In the genomic region with DNA sequence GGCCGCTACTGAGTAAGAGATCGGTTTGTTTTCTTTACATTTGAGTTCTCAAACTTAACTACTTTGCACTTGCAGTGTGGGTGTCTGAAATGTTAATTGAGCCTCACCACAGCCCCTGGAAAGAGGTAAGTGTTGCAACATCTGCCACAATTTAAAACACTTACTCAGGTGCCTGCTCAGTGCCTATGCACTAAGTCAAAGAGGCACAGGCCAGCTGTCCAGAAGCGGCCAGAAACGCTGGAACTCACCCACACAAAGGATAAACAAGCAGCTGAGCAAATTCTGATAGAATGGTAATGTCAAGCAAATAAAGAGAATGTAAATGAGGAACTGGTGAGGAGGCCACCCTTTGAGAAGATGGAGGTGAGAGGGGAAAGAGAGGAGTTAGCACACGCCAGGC, we compare ENCODE assay signal across 9 cellular contexts.
DNase-seq lines count a peak whose midpoint lies in the region; ATAC-seq, FAIRE-seq and TF ChIP-seq lines count a peak whose summit lies in the region.
"Had no signal": no experiment of that assay in that cellular context is flagged by ENCODE, and none has a peak within 500 bp of the region (broad histone marks: within the 10 kb centered on the region; RNA-seq: fewer than 3 reads in every experiment).

No MANE protein-coding gene starts in this region.

- CTCF ChIA-PET in activated naive CD4-positive, alpha-beta T cell treated with anti-CD3 and anti-CD28 coated beads, Interleukin-2, amount 10 ng/mL, durations not matched to agents 7 days and 5 days (lab: Charles Lee): no interaction called here
- CTCF ChIA-PET in HepG2 (lab: Yijun Ruan, JAX; ENCODE audit: low intra/inter-chr PET ratio, low total read pairs): no interaction called here

- H3K4me1 ChIP-seq in HepG2 (ENCODE audit: insufficient read depth, low read length) (0 out of 2 replicates have a peak, but pooled peaks cover 11% of the 10 kb centered on the region), upper lobe of left lung (peaks cover 24 to 31% (median 26%) of the 10 kb centered on the region in 4 donors)

- H3K4me1 Mint-ChIP-seq in activated naive CD4-positive, alpha-beta T cell treated with anti-CD3 and anti-CD28 coated beads, Interleukin-2, amount 50 U/mL, for 24 hours: peaks cover 41% of the 10 kb centered on the region
- H3K4me1 Mint-ChIP-seq in activated naive CD4-positive, alpha-beta T cell treated with anti-CD3 and anti-CD28 coated beads, Interleukin-2, amount 10 ng/mL, durations not matched to agents 7 days and 5 days: peaks cover 27% of the 10 kb centered on the region

- in situ Hi-C loops in HepG2 (cut with HindIII; ENCODE audit: extremely low pct_ligation_motif_present, low pct_unique_long_range_greater_than_20kb): no loop called here

- H3K36me3 Mint-ChIP-seq in activated naive CD4-positive, alpha-beta T cell treated with anti-CD3 and anti-CD28 coated beads, Interleukin-2, amount 50 U/mL, for 24 hours: no peaks in the 10 kb centered on the region
- no peaks in the 10 kb centered on the region for H3K36me3 Mint-ChIP-seq in activated naive CD4-positive, alpha-beta T cell treated with anti-CD3 and anti-CD28 coated beads, Interleukin-2, amount 10 ng/mL, durations not matched to agents 7 days and 5 days

- H3K79me2 ChIP-seq in HepG2 (ENCODE audit: insufficient read depth, low read length): no peaks in the 10 kb centered on the region

- H3K27me3 ChIP-seq in HepG2 (ENCODE audit: control insufficient read depth in 1 of 2, insufficient read depth in 2 of 2, low read length in 2 of 2) (peaks cover 0 to 9% of the 10 kb centered on the region in 2 experiments; a peak in 2 of 5 replicates), upper lobe of left lung (no peaks in the 10 kb centered on the region)

- no peak overlapping the region; the same call in 1 of the 2 replicates for H3K4me2 ChIP-seq in HepG2 (ENCODE audit: low read depth, low read length)

- POLR2A ChIA-PET in HepG2 (lab: Yijun Ruan, JAX): no interaction called here

- no peaks in the 10 kb centered on the region for H4K20me1 ChIP-seq in HepG2 (ENCODE audit: insufficient read depth, low read length)

- TF ChIP-seq EP300 in HepG2 (IDR thresholded peaks at IDR 0.05; ENCODE audit: low read depth in 2 of 2, low read length in 2 of 2) (no peak), HepG2 (CRISPR knock-in tag; IDR thresholded peaks at IDR 0.05; ENCODE audit: borderline replicate concordance) (no peak), upper lobe of left lung (IDR thresholded peaks at IDR 0.05) (no peak)

- no peak overlapping the region for H2AFZ ChIP-seq in HepG2 (ENCODE audit: low read length)

- no peak overlapping the region for H3K9ac ChIP-seq in HepG2 (ENCODE audit: insufficient read depth, low read depth, low read length)

- no peaks in the 10 kb centered on the region for H3K27me3 Mint-ChIP-seq in activated naive CD4-positive, alpha-beta T cell treated with anti-CD3 and anti-CD28 coated beads, Interleukin-2, amount 50 U/mL, for 24 hours
- H3K27me3 Mint-ChIP-seq in activated naive CD4-positive, alpha-beta T cell treated with anti-CD3 and anti-CD28 coated beads, Interleukin-2, amount 10 ng/mL, durations not matched to agents 7 days and 5 days: peaks cover 6% of the 10 kb centered on the region

- H3K27ac ChIP-seq in angular gyrus (ENCODE audit: low read depth, low read length) (peak overlapping the region; percentile 75), HepG2 (ENCODE audit: extremely low read length, insufficient read depth, low read length) (no peak overlapping the region), upper lobe of left lung (peak overlapping the region; percentile 72 to 91 (median 84))

- H3K27ac Mint-ChIP-seq in activated naive CD4-positive, alpha-beta T cell treated with anti-CD3 and anti-CD28 coated beads, Interleukin-2, amount 50 U/mL, for 24 hours: no peak overlapping the region
- H3K27ac Mint-ChIP-seq in activated naive CD4-positive, alpha-beta T cell treated with anti-CD3 and anti-CD28 coated beads, Interleukin-2, amount 10 ng/mL, durations not matched to agents 7 days and 5 days: no peak overlapping the region

- FAIRE-seq in HepG2 (lab: Jason Lieb, UNC): no peak

- BruUV-seq in HepG2 (replicated peaks; lab: Mats Ljungman, UMichigan): no TSS peak

- peaks cover 7% of the 10 kb centered on the region for H3K9me3 Mint-ChIP-seq in activated naive CD4-positive, alpha-beta T cell treated with anti-CD3 and anti-CD28 coated beads, Interleukin-2, amount 50 U/mL, for 24 hours
- H3K9me3 Mint-ChIP-seq in activated naive CD4-positive, alpha-beta T cell treated with anti-CD3 and anti-CD28 coated beads, Interleukin-2, amount 10 ng/mL, durations not matched to agents 7 days and 5 days: no peaks in the 10 kb centered on the region

- TF ChIP-seq POLR2A in HepG2 (IDR thresholded peaks at IDR 0.05; ENCODE audit: insufficient read depth in 1 of 2, low read depth in 2 of 2, low read length in 2 of 2) (no peak), upper lobe of left lung (IDR thresholded peaks at IDR 0.05) (no peak)

- ATAC-seq in HepG2: no peak
- ATAC-seq in upper lobe of left lung (ENCODE audit: low FRiP score in 2 of 2): no peak
- ATAC-seq in GM19452 (IDR thresholded peaks at IDR 0.05; ENCODE audit: unreplicated experiment): no peak

- no peaks in the 10 kb centered on the region for H3K9me3 ChIP-seq in HepG2 (ENCODE audit: low read length)
- H3K9me3 ChIP-seq in upper lobe of left lung: no peaks in the 10 kb centered on the region

- peak overlapping the region; percentile 64 for H3K4me3 Mint-ChIP-seq in activated naive CD4-positive, alpha-beta T cell treated with anti-CD3 and anti-CD28 coated beads, Interleukin-2, amount 50 U/mL, for 24 hours
- H3K4me3 Mint-ChIP-seq in activated naive CD4-positive, alpha-beta T cell treated with anti-CD3 and anti-CD28 coated beads, Interleukin-2, amount 10 ng/mL, durations not matched to agents 7 days and 5 days: no peak overlapping the region

- TF ChIP-seq CTCF in HepG2 (CRISPR knock-in tag; IDR thresholded peaks at IDR 0.05): no peak
- TF ChIP-seq CTCF in upper lobe of left lung (IDR thresholded peaks at IDR 0.05): no peak

- WGBS in HepG2 (ENCODE audit: low lambda C conversion rate): 39% methylated on average over 5 of the region's 5 CpGs
- WGBS in upper lobe of left lung, 2 donors: 53 to 67% methylated on average over 5 of the region's 5 CpGs

- DNase-seq in activated naive CD4-positive, alpha-beta T cell treated with anti-CD3 and anti-CD28 coated beads, Interleukin-2, amount 10 ng/mL, durations not matched to agents 7 days and 5 days: no peak
- no peak for DNase-seq in HepG2 (ENCODE audit: low spot score)
- no peak for DNase-seq in upper lobe of left lung
- DNase-seq in stimulated activated CD4-positive, alpha-beta T cell treated with anti-CD3 and anti-CD28 coated beads, Interleukin-2, amount 100 ng/mL, for 24 hours: no peak
- DNase-seq in activated T-cell treated with anti-CD3 and anti-CD28 coated beads, Interleukin-2, amount 50 U/mL, for 1 hour: no peak
- DNase-seq: NCI-H510A had no signal

- H3K4me3 ChIP-seq in HepG2 (replicated peaks in 1 of 3; ENCODE audit: insufficient read depth in 1 of 3, low read depth in 2 of 3, low read length in 3 of 3) (no peak overlapping the region), upper lobe of left lung (no peak overlapping the region)

- TF ChIP-seq RAD21 in HepG2 (CRISPR knock-in tag; IDR thresholded peaks at IDR 0.05): no peak

- intact Hi-C loops in HepG2 (cut with micrococcal nuclease; ENCODE audit: unreplicated experiment): no loop called here

- H3K36me3 ChIP-seq in HepG2 (replicated peaks in 1 of 2; ENCODE audit: control insufficient read depth in 1 of 2, insufficient read depth in 2 of 2, low read length in 2 of 2) (no peaks in the 10 kb centered on the region), upper lobe of left lung (no peaks in the 10 kb centered on the region)

TF ChIP-seq in HepG2, 621 proteins besides CTCF, POLR2A, EP300 and RAD21:
- TF ChIP-seq CEBPB (IDR thresholded peaks at IDR 0.05; ENCODE audit: borderline replicate concordance, low read depth, low read length) (0 out of 2 replicates have a peak, but pooled peaks have one; percentile 31), FOXA3 (CRISPR knock-in tag; IDR thresholded peaks at IDR 0.05) (no peak)
